ENCODE assay signal across 10 cellular contexts in genomic region chr22:20438678-20439492, GRCh38. TPM values are rescaled to one million over a fixed set of nuclear protein-coding genes. Genes with fewer than 3 reads are reported as not detected.
DNase-seq lines count a peak whose midpoint lies in the region; ATAC-seq and TF ChIP-seq lines count a peak whose summit lies in the region.
"Had no signal": no experiment of that assay in that cellular context is flagged by ENCODE, and none has a peak within 500 bp of the region (broad histone marks: within the 10 kb centered on the region; RNA-seq: fewer than 3 reads in every experiment).

No MANE protein-coding gene starts in this region.

- H2AFZ ChIP-seq in neuron (ENCODE audit: low read depth, low read length), result peak overlapping the region; percentile 93

- no peak for DNase-seq in AG09309 (ENCODE audit: low read depth)
- DNase-seq in MG63, result peak; percentile 54
- no peak for DNase-seq in fibroblast of the aortic adventitia (ENCODE audit: low read depth)
- no peak for DNase-seq in T-helper 1 cell
- no peak for DNase-seq in activated CD4-positive, alpha-beta T cell treated with anti-CD3 and anti-CD28 coated beads for 4 hours
- no peak for DNase-seq in DMS114 treated with DMSO at 0.1 percent for 48 hours (lab: John Stamatoyannopoulos, UW; ENCODE audit: unreplicated experiment)
- DNase-seq: activated CD8-positive, alpha-beta memory T cell treated with anti-CD3 and anti-CD28 coated beads, Interleukin-2, amount 50 U/mL, for 48 hours; NCI-H446 treated with DMSO at 0.1 percent for 48 hours had no signal

- no peaks in the 10 kb centered on the region for H3K27me3 ChIP-seq in MG63
- H3K27me3 ChIP-seq in neuron (ENCODE audit: insufficient read depth, low read length), result no peaks in the 10 kb centered on the region

- H3K4me1 ChIP-seq in neuron (ENCODE audit: insufficient read depth, low read length), result peaks cover 19% of the 10 kb centered on the region

- peaks cover 12% of the 10 kb centered on the region for H3K36me3 ChIP-seq in MG63
- peaks cover 16% of the 10 kb centered on the region for H3K36me3 ChIP-seq in neuron (ENCODE audit: insufficient read depth, low read length)

- TF ChIP-seq CTCF in AG09309 (IDR thresholded peaks at IDR 0.05; ENCODE audit: control insufficient read depth, insufficient read depth, low read depth, low read length, missing control alignments) (peak; percentile 50), fibroblast of the aortic adventitia (IDR thresholded peaks at IDR 0.05; ENCODE audit: insufficient read depth, low read length) (peak; percentile 52)

- H3K4me3 ChIP-seq in AG09309 (ENCODE audit: control insufficient read depth, low read depth, low read length) (peak overlapping the region; percentile 91), MG63 (no peak overlapping the region), fibroblast of the aortic adventitia (ENCODE audit: low read depth, low read length) (peak overlapping the region; percentile 91), neuron (ENCODE audit: low read length) (peak overlapping the region; percentile 97)

- H3K9me3 ChIP-seq in MG63 (no peaks in the 10 kb centered on the region), neuron (ENCODE audit: low read length) (no peaks in the 10 kb centered on the region)

- no peak for ATAC-seq in HG02840 (IDR thresholded peaks at IDR 0.05; ENCODE audit: low FRiP score, unreplicated experiment)

RNA-seq across cellular contexts. Expression of gene SCARF2, which starts 1.3 kb away (rescaled TPM):
- 22.3 and 32.1 TPM in 2 replicates for total RNA-seq in MG63 (2014; rRNA removed; shearing (Covaris generic); ENCODE audit: low replicate concordance)
- 11.8 and 42.9 TPM in 2 replicates for total RNA-seq in fibroblast of the aortic adventitia (ENCODE audit: low replicate concordance)

RNA-seq across cellular contexts. Expression of gene ZNF74, which starts 44.9 kb away (rescaled TPM):
- 4.3 and 7.0 TPM in 2 replicates for total RNA-seq in MG63 (2014; rRNA removed; shearing (Covaris generic); ENCODE audit: low replicate concordance)
- 5.8 and 44.3 TPM in 2 replicates for total RNA-seq in fibroblast of the aortic adventitia (ENCODE audit: low replicate concordance)

RNA-seq across cellular contexts. Expression of gene KLHL22, which starts 56.7 kb away (rescaled TPM):
- 29.1 and 36.0 TPM in 2 replicates for total RNA-seq in MG63 (2014; rRNA removed; shearing (Covaris generic); ENCODE audit: low replicate concordance)
- 12.3 and 29.6 TPM in 2 replicates for total RNA-seq in fibroblast of the aortic adventitia (ENCODE audit: low replicate concordance)
